ENCODE assay signal across 11 cellular contexts in genomic region chr1:163142152-163142551, GRCh38.
"Had no signal": no experiment of that assay in that cellular context is flagged by ENCODE, and none has a peak within 500 bp of the region (broad histone marks: within the 10 kb centered on the region; RNA-seq: fewer than 3 reads in every experiment).

No MANE protein-coding gene starts in this region.

- H3K9ac ChIP-seq: GM23248 had no signal

- H3K27ac ChIP-seq: GM23248 had no signal

- H3K9me3 ChIP-seq: HAP-1 had no signal

- H3K36me3 ChIP-seq: HAP-1 had no signal

- DNase-seq: GM23248, GOT3, H7, H9, HCEC 1CT, HFFc6 had no signal

- H3K4me2 ChIP-seq: GM23338 had no signal

- ATAC-seq: GM23338, HCT116 had no signal

- H2AFZ ChIP-seq: GM23248, GM23338 had no signal

- H3K4me1 ChIP-seq: HAP-1 had no signal

- H3K4me3 ChIP-seq: GM23248, GM23338, HAP-1 had no signal

- FAIRE-seq: H1, H54 had no signal
